9 cellular contexts compared by ENCODE assay signal in the genomic region with DNA sequence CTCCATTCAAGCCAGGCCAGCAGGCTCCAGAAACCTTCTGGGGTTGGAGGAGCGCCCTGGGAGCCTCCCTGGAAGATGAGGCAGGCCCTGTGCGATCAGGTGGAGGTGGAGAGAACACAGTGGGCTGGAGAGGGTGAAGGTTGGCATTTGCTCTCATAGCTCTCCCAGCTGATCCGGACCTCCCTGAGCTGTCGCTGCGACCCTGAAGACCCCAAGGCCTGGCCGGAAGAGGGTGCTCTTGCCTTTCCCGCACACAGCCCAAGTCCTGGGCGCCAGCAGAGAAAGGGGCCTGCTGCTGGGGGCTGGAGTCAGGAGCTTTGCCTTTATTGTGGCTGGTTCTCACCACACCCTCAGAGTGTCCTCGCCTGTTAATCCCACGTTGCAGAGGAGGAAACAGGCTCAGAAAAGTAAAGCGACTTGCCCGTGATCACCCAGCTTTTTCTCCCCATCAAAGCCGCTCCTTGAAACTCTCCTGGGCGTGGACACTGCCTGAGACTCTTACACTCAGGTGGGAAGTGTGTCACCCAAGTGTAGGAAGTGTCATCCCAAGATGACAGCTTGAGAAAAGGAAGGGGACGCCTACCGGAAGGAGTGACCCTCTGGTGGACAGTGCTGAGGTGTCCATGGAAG. TPM values are rescaled to one million over a fixed set of nuclear protein-coding genes. Genes with fewer than 3 reads are reported as not detected.
DNase-seq lines count a peak whose midpoint lies in the region; ATAC-seq and TF ChIP-seq lines count a peak whose summit lies in the region.
"Had no signal": no experiment of that assay in that cellular context is flagged by ENCODE, and none has a peak within 500 bp of the region (broad histone marks: within the 10 kb centered on the region; RNA-seq: fewer than 3 reads in every experiment).

No MANE protein-coding gene starts in this region.

- peaks cover 2% of the 10 kb centered on the region for H3K27me3 ChIP-seq in WERI-Rb-1 (ENCODE audit: insufficient read depth, low read depth, severe bottlenecking)

- H3K9me3 ChIP-seq in WERI-Rb-1 (ENCODE audit: severe bottlenecking): no peaks in the 10 kb centered on the region

- H3K4me3 ChIP-seq in WERI-Rb-1 (ENCODE audit: low read depth, low read length): no peak overlapping the region

- DNase-seq in DMS 273 (lab: John Stamatoyannopoulos, UW; ENCODE audit: unreplicated experiment) (peak; percentile 80), DMS 273 treated with DMSO at 0.1 percent for 48 hours (lab: John Stamatoyannopoulos, UW) (no peak), WERI-Rb-1 (peak; percentile 91), left cardiac atrium (peak; percentile 69), superior temporal gyrus (ENCODE audit: extremely low spot score) (peak; percentile 85), activated gamma-delta T cell (lab: John Stamatoyannopoulos, UW) (no peak), activated T-cell treated with anti-CD3 and anti-CD28 coated beads for 4 hours (no peak)
- DNase-seq: activated T-cell treated with anti-CD3 and anti-CD28 coated beads, Interleukin-2, amount 50 U/mL, for 72 hours had no signal

- intact Hi-C loops in left cardiac atrium (cut with DNase I): loop anchor here (1.0 to 10.0 kb wide), 6 partner anchors 48 to 273 kb away; a partner anchor contains a TSS

- TF ChIP-seq CTCF in WERI-Rb-1 (IDR thresholded peaks at IDR 0.05; ENCODE audit: low read depth, low read length): peak; percentile 95

- no peaks in the 10 kb centered on the region for H3K36me3 ChIP-seq in WERI-Rb-1

- peak overlapping the region; percentile 61 for H3K27ac ChIP-seq in WERI-Rb-1

- peak; percentile 67 to 76 for ATAC-seq in left cardiac atrium
- ATAC-seq in HG02970 (IDR thresholded peaks at IDR 0.05; ENCODE audit: low FRiP score, unreplicated experiment): no peak
- ATAC-seq: activated T-cell treated with anti-CD3 and anti-CD28 coated beads, Interleukin-2, amount 50 U/mL, for 72 hours had no signal

RNA-seq across cellular contexts. Expression of a gene that starts 8.6 kb away (rescaled TPM):
- total RNA-seq in left cardiac atrium: 100 to 1,000 TPM; 586 to 682 TPM

RNA-seq across cellular contexts. Expression of a gene that starts 20.9 kb away (rescaled TPM):
- total RNA-seq in left cardiac atrium: 10 to 100 TPM; 21.8 to 24.8 TPM

RNA-seq across cellular contexts. Expression of a gene that starts 29.4 kb away (rescaled TPM):
- 10 to 100 TPM; 18.1 to 18.3 TPM for total RNA-seq in left cardiac atrium

RNA-seq across cellular contexts. Expression of a gene that starts 30.4 kb away (rescaled TPM):
- total RNA-seq in left cardiac atrium: 10 to 100 TPM; 22.0 to 22.1 TPM

RNA-seq across cellular contexts. Expression of a gene that starts 37.0 kb away (rescaled TPM):
- total RNA-seq in left cardiac atrium: 10 to 100 TPM; 49.1 to 68.3 TPM

Comparison
In these comparisons a context has a peak if more than half of its experiments do, and no peak if none do; other contexts are left out.
1. DNase-seq: peak in DMS 273 (single experiment), WERI-Rb-1 (single experiment), left cardiac atrium (single experiment) and superior temporal gyrus (single experiment); none in DMS 273 treated with DMSO at 0.1 percent for 48 hours (single experiment), activated gamma-delta T cell (single experiment) and activated T-cell treated with anti-CD3 and anti-CD28 coated beads for 4 hours (single experiment).